In the genomic region with DNA sequence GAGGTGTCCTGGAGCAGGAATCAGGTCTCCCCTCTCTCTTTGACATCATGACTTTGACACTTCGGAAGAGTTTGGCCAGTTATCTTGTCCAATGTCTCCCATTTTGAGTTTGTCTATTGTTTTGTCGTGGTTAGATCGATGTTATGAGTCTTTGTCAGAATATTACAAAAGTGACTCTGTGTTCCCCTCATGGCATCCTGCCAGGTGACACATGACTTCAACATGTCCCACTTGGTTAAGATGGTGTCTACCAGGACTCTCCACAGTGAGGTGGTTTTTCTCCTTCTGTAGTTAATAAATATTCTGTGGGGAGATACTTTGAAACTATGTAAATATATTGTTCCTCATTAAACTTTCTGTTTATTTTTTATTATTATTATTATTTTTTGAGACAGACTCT, we compare ENCODE assay signal across 16 cellular contexts.
DNase-seq lines count a peak whose midpoint lies in the region; ATAC-seq and TF ChIP-seq lines count a peak whose summit lies in the region.
"Had no signal": no experiment of that assay in that cellular context is flagged by ENCODE, and none has a peak within 500 bp of the region (broad histone marks: within the 10 kb centered on the region; RNA-seq: fewer than 3 reads in every experiment).

No MANE protein-coding gene starts in this region.

- peak; percentile 49 for ATAC-seq in activated CD4-positive, alpha-beta T cell treated with anti-CD3 and anti-CD28 coated beads for 36 hours
- no peak for ATAC-seq in stimulated activated memory B cell treated with anti-CD40 and anti-IgM and Interleukin-4, amounts not matched to agents 10 μg/mL and 1 μg/mL and 100 μg/mL, for 72 hours
- no peak for ATAC-seq in HG03432 (IDR thresholded peaks at IDR 0.05; ENCODE audit: unreplicated experiment)

- peaks cover 2% of the 10 kb centered on the region for H3K36me3 Mint-ChIP-seq in activated CD4-positive, alpha-beta T cell treated with anti-CD3 and anti-CD28 coated beads for 36 hours (ENCODE audit: low read depth)
- H3K36me3 Mint-ChIP-seq in activated CD4-positive, alpha-beta T cell treated with anti-CD3 and anti-CD28 coated beads, Interleukin-2, amount 10 ng/mL, durations not matched to agents 24 days and 14 days (ENCODE audit: low read depth), result no peaks in the 10 kb centered on the region
- no peaks in the 10 kb centered on the region for H3K36me3 Mint-ChIP-seq in stimulated activated memory B cell treated with anti-CD40 and anti-IgM and Interleukin-4, amounts not matched to agents 10 μg/mL and 1 μg/mL and 100 μg/mL, for 72 hours

- H3K27ac Mint-ChIP-seq in activated CD4-positive, alpha-beta T cell treated with anti-CD3 and anti-CD28 coated beads for 36 hours, result peak overlapping the region; percentile 70
- H3K27ac Mint-ChIP-seq in activated CD4-positive, alpha-beta T cell treated with anti-CD3 and anti-CD28 coated beads, Interleukin-2, amount 10 ng/mL, durations not matched to agents 24 days and 14 days, result no peak overlapping the region
- no peak overlapping the region for H3K27ac Mint-ChIP-seq in stimulated activated memory B cell treated with anti-CD40 and anti-IgM and Interleukin-4, amounts not matched to agents 10 μg/mL and 1 μg/mL and 100 μg/mL, for 72 hours

- intact Hi-C loops in activated CD4-positive, alpha-beta T cell treated with anti-CD3 and anti-CD28 coated beads for 36 hours (cut with DNase I, micrococcal nuclease), result loop anchor here (1.0 to 5.0 kb wide), 4 partner anchors 22 to 253 kb away; no protein-coding TSS in a partner anchor
- intact Hi-C loops in activated CD4-positive, alpha-beta T cell treated with anti-CD3 and anti-CD28 coated beads, Interleukin-2, amount 10 ng/mL, durations not matched to agents 24 days and 14 days (cut with micrococcal nuclease), result loop anchor here (1.0 kb wide), 3 partner anchors 22 to 160 kb away; no protein-coding TSS in a partner anchor
- intact Hi-C loops in vagina (cut with DNase I), result no loop called here

- CTCF ChIA-PET in activated CD4-positive, alpha-beta T cell treated with anti-CD3 and anti-CD28 coated beads for 36 hours (lab: Charles Lee), result interaction anchor here (0.7 to 1.7 kb wide), 14 partner anchors 10 to 749 kb away, joined by 3 to 11 read pairs (median 4); no protein-coding TSS in a partner anchor

- DNase-seq in activated CD4-positive, alpha-beta T cell treated with anti-CD3 and anti-CD28 coated beads for 36 hours, result peak; percentile 66
- no peak for DNase-seq in activated CD4-positive, alpha-beta T cell treated with anti-CD3 and anti-CD28 coated beads, Interleukin-2, amount 10 ng/mL, durations not matched to agents 24 days and 14 days
- peak; percentile 31 for DNase-seq in Daoy (ENCODE audit: low read depth)
- DNase-seq in middle frontal gyrus (ENCODE audit: extremely low spot score, low spot score), result peak; percentile 48
- DNase-seq in vagina (ENCODE audit: extremely low spot score in 2 of 2), result no peak
- DNase-seq: 8988T; activated effector memory CD4-positive, alpha-beta T cell treated with anti-CD3 and anti-CD28 coated beads, Interleukin-2, amount 50 U/mL, for 16 hours; NCI-H2029 treated with DMSO at 0.1 percent for 48 hours had no signal

- H3K4me1 ChIP-seq in vagina, result no peaks in the 10 kb centered on the region
- H3K4me1 ChIP-seq: foreskin keratinocyte, SJSA1 had no signal

- H3K36me3 ChIP-seq in vagina, result no peaks in the 10 kb centered on the region
- H3K36me3 ChIP-seq: SJSA1, tibial nerve had no signal

- H3K4me3 Mint-ChIP-seq in activated CD4-positive, alpha-beta T cell treated with anti-CD3 and anti-CD28 coated beads for 36 hours, result no peak overlapping the region
- H3K4me3 Mint-ChIP-seq in activated CD4-positive, alpha-beta T cell treated with anti-CD3 and anti-CD28 coated beads, Interleukin-2, amount 10 ng/mL, durations not matched to agents 24 days and 14 days, result no peak overlapping the region
- H3K4me3 Mint-ChIP-seq in stimulated activated memory B cell treated with anti-CD40 and anti-IgM and Interleukin-4, amounts not matched to agents 10 μg/mL and 1 μg/mL and 100 μg/mL, for 72 hours, result no peak overlapping the region
- H3K4me3 Mint-ChIP-seq: naive thymus-derived CD4-positive, alpha-beta T cell had no signal

- no peak for TF ChIP-seq CTCF in vagina (IDR thresholded peaks at IDR 0.05)

- H3K27me3 Mint-ChIP-seq in activated CD4-positive, alpha-beta T cell treated with anti-CD3 and anti-CD28 coated beads for 36 hours, result peaks cover 14% of the 10 kb centered on the region
- peaks cover 9% of the 10 kb centered on the region for H3K27me3 Mint-ChIP-seq in activated CD4-positive, alpha-beta T cell treated with anti-CD3 and anti-CD28 coated beads, Interleukin-2, amount 10 ng/mL, durations not matched to agents 24 days and 14 days
- H3K27me3 Mint-ChIP-seq in stimulated activated memory B cell treated with anti-CD40 and anti-IgM and Interleukin-4, amounts not matched to agents 10 μg/mL and 1 μg/mL and 100 μg/mL, for 72 hours, result peaks cover 10% of the 10 kb centered on the region

- no peaks in the 10 kb centered on the region for H3K9me3 ChIP-seq in vagina
- H3K9me3 ChIP-seq: SJSA1, tibial nerve had no signal

- no peaks in the 10 kb centered on the region for H3K27me3 ChIP-seq in vagina
- H3K27me3 ChIP-seq: foreskin keratinocyte, SJSA1, tibial nerve had no signal

- peaks cover 13% of the 10 kb centered on the region for H3K4me1 Mint-ChIP-seq in activated CD4-positive, alpha-beta T cell treated with anti-CD3 and anti-CD28 coated beads for 36 hours
- H3K4me1 Mint-ChIP-seq in activated CD4-positive, alpha-beta T cell treated with anti-CD3 and anti-CD28 coated beads, Interleukin-2, amount 10 ng/mL, durations not matched to agents 24 days and 14 days, result peaks cover 14% of the 10 kb centered on the region
- no peaks in the 10 kb centered on the region for H3K4me1 Mint-ChIP-seq in stimulated activated memory B cell treated with anti-CD40 and anti-IgM and Interleukin-4, amounts not matched to agents 10 μg/mL and 1 μg/mL and 100 μg/mL, for 72 hours

- POLR2A ChIA-PET in activated CD4-positive, alpha-beta T cell treated with anti-CD3 and anti-CD28 coated beads for 36 hours (lab: Charles Lee), result no interaction called here

- H3K9me3 Mint-ChIP-seq in activated CD4-positive, alpha-beta T cell treated with anti-CD3 and anti-CD28 coated beads for 36 hours (ENCODE audit: low read depth), result no peaks in the 10 kb centered on the region
- no peaks in the 10 kb centered on the region for H3K9me3 Mint-ChIP-seq in activated CD4-positive, alpha-beta T cell treated with anti-CD3 and anti-CD28 coated beads, Interleukin-2, amount 10 ng/mL, durations not matched to agents 24 days and 14 days
- no peaks in the 10 kb centered on the region for H3K9me3 Mint-ChIP-seq in stimulated activated memory B cell treated with anti-CD40 and anti-IgM and Interleukin-4, amounts not matched to agents 10 μg/mL and 1 μg/mL and 100 μg/mL, for 72 hours
- H3K9me3 Mint-ChIP-seq: naive thymus-derived CD4-positive, alpha-beta T cell had no signal

- H3K4me3 ChIP-seq in vagina, result no peak overlapping the region
- H3K4me3 ChIP-seq: SJSA1, tibial nerve had no signal

- no peak for TF ChIP-seq POLR2A in vagina (IDR thresholded peaks at IDR 0.05)

- peak overlapping the region; percentile 60 for H3K27ac ChIP-seq in angular gyrus (ENCODE audit: low read depth, low read length)
- H3K27ac ChIP-seq in vagina, result no peak overlapping the region
- H3K27ac ChIP-seq: C4-2B, foreskin keratinocyte, SJSA1, tibial nerve had no signal

Comparison
In these comparisons a context has a peak if more than half of its experiments do, and no peak if none do; other contexts are left out.
1. DNase-seq: peak in activated CD4-positive, alpha-beta T cell treated with anti-CD3 and anti-CD28 coated beads for 36 hours (single experiment), Daoy (single experiment) and middle frontal gyrus (single experiment); none in activated CD4-positive, alpha-beta T cell treated with anti-CD3 and anti-CD28 coated beads, Interleukin-2, amount 10 ng/mL, durations not matched to agents 24 days and 14 days (single experiment) and vagina (0 of 2).